ENCODE assay signal across 1 cellular context in genomic region chr21:34639882-34640788, GRCh38.
A peak's percentile ranks its signal among the peaks of the same experiment; 100 is the strongest.
TF ChIP-seq lines count a peak whose summit lies in the region.

No MANE protein-coding gene starts in this region.

TF ChIP-seq in GM12878, 131 proteins besides CTCF, POLR2A, EP300 and RAD21 (continued from another document and continues in another):
- TF ChIP-seq NKRF (conservative IDR thresholded peaks at IDR 0.05) (no peak), TCF7 (IDR thresholded peaks at IDR 0.05; ENCODE audit: borderline replicate concordance) (peak; percentile 40; the same call in 1 of the 2 replicates), HDAC6 (IDR thresholded peaks at IDR 0.05; ENCODE audit: unreplicated experiment) (no peak), HDGF (IDR thresholded peaks at IDR 0.05) (no peak), SPI1 (IDR thresholded peaks at IDR 0.05; ENCODE audit: borderline replicate concordance, insufficient read depth, low read depth, low read length) (no peak), ZNF687 (IDR thresholded peaks at IDR 0.05) (peak; percentile 66; the same call in 1 of the 2 replicates), USF2 (IDR thresholded peaks at IDR 0.05; ENCODE audit: borderline replicate concordance, low read depth, low read length) (no peak), TARDBP (IDR thresholded peaks at IDR 0.05; ENCODE audit: borderline replicate concordance) (no peak), MEF2A (IDR thresholded peaks at IDR 0.05; ENCODE audit: insufficient read depth, low read depth, low read length) (no peak), RUNX3 (IDR thresholded peaks at IDR 0.05; ENCODE audit: low read length) (peak; percentile 71), RFX5 (IDR thresholded peaks at IDR 0.05; ENCODE audit: low read depth, low read length) (no peak), POLR2AphosphoS2 (IDR thresholded peaks at IDR 0.05; ENCODE audit: low read depth, low read length) (no peak), NRF1 (conservative IDR thresholded peaks at IDR 0.05; ENCODE audit: low read depth, low read length) (no peak), ZBTB4 (CRISPR knock-in tag; IDR thresholded peaks at IDR 0.05) (no peak), JUND (IDR thresholded peaks at IDR 0.05; ENCODE audit: low read depth, low read length) (0 out of 2 replicates have a peak, but pooled peaks have one; percentile 37), SREBF1 (IDR thresholded peaks at IDR 0.05; ENCODE audit: low read length) (no peak), KAT2A (conservative IDR thresholded peaks at IDR 0.05; ENCODE audit: control insufficient read depth, low read depth, low read length) (no peak), POLR2AphosphoS5 (IDR thresholded peaks at IDR 0.05; ENCODE audit: low read length) (no peak), NBN (IDR thresholded peaks at IDR 0.05) (0 out of 2 replicates have a peak, but pooled peaks have one; percentile 45), HDAC2 (IDR thresholded peaks at IDR 0.05) (no peak), NR2F1 (conservative IDR thresholded peaks at IDR 0.05) (no peak), MYB (IDR thresholded peaks at IDR 0.05; ENCODE audit: borderline replicate concordance, low read depth, low read length) (no peak), MYC (IDR thresholded peaks at IDR 0.05; ENCODE audit: insufficient read depth, insufficient read length, insufficient replicate concordance, low read length, severe bottlenecking) (no peak), BCL11A (IDR thresholded peaks at IDR 0.05; ENCODE audit: low read depth, low read length) (0 out of 2 replicates have a peak, but pooled peaks have one; percentile 49), CHD2 (IDR thresholded peaks at IDR 0.05; ENCODE audit: borderline replicate concordance, low read depth, low read length) (no peak), BHLHE40 (IDR thresholded peaks at IDR 0.05; ENCODE audit: borderline replicate concordance in 1 of 2, low read depth in 2 of 2, low read length in 1 of 2) (peak in 1 of 2 experiments; percentile 13; a peak in 1 of 4 replicates), CEBPB (IDR thresholded peaks at IDR 0.05; ENCODE audit: borderline replicate concordance in 1 of 2, low read depth in 2 of 2, low read length in 2 of 2) (peak in 1 of 2 experiments; percentile 21; a peak in 1 of 4 replicates), KDM1A (IDR thresholded peaks at IDR 0.05; ENCODE audit: borderline replicate concordance) (no peak), CBX5 (IDR thresholded peaks at IDR 0.05; ENCODE audit: low read depth) (0 out of 2 replicates have a peak, but pooled peaks have one; percentile 65), HCFC1 (IDR thresholded peaks at IDR 0.05; ENCODE audit: low read length) (no peak), ETV6 (conservative IDR thresholded peaks at IDR 0.05 in 1 of 2, IDR thresholded peaks at IDR 0.05 in 1 of 2; ENCODE audit: borderline replicate concordance in 1 of 2, low read depth in 1 of 2) (peak in 1 of 2 experiments; percentile 43; a peak in 1 of 4 replicates), SP1 (IDR thresholded peaks at IDR 0.05; ENCODE audit: low read depth, low read length) (no peak), BRCA1 (IDR thresholded peaks at IDR 0.05; ENCODE audit: low read depth, low read length) (no peak), RCOR1 (conservative IDR thresholded peaks at IDR 0.05; ENCODE audit: low read depth, low read length) (no peak), ZNF207 (IDR thresholded peaks at IDR 0.05; ENCODE audit: borderline replicate concordance) (no peak), REST (IDR thresholded peaks at IDR 0.05; ENCODE audit: low read depth, low read length) (no peak), STAT3 (IDR thresholded peaks at IDR 0.05; ENCODE audit: low read depth, low read length) (peak; percentile 28; the same call in 1 of the 2 replicates), ZBTB11 (CRISPR knock-in tag; IDR thresholded peaks at IDR 0.05) (no peak), TCF12 (IDR thresholded peaks at IDR 0.05; ENCODE audit: low read depth, low read length) (no peak), NFYA (IDR thresholded peaks at IDR 0.05; ENCODE audit: borderline replicate concordance, low read depth, low read length) (no peak)
- TF ChIP-seq, protein P1, sequence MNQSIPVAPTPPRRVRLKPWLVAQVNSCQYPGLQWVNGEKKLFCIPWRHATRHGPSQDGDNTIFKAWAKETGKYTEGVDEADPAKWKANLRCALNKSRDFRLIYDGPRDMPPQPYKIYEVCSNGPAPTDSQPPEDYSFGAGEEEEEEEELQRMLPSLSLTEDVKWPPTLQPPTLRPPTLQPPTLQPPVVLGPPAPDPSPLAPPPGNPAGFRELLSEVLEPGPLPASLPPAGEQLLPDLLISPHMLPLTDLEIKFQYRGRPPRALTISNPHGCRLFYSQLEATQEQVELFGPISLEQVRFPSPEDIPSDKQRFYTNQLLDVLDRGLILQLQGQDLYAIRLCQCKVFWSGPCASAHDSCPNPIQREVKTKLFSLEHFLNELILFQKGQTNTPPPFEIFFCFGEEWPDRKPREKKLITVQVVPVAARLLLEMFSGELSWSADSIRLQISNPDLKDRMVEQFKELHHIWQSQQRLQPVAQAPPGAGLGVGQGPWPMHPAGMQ (IDR thresholded peaks at IDR 0.05; ENCODE audit: borderline replicate concordance), result no peak
- TF ChIP-seq, protein P2, sequence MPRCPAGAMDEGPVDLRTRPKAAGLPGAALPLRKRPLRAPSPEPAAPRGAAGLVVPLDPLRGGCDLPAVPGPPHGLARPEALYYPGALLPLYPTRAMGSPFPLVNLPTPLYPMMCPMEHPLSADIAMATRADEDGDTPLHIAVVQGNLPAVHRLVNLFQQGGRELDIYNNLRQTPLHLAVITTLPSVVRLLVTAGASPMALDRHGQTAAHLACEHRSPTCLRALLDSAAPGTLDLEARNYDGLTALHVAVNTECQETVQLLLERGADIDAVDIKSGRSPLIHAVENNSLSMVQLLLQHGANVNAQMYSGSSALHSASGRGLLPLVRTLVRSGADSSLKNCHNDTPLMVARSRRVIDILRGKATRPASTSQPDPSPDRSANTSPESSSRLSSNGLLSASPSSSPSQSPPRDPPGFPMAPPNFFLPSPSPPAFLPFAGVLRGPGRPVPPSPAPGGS (IDR thresholded peaks at IDR 0.05; ENCODE audit: borderline replicate concordance, insufficient read depth, low read depth, low read length, poor library complexity, severe bottlenecking), result peak; percentile 55
